17 cellular contexts compared by ENCODE assay signal in the genomic region with DNA sequence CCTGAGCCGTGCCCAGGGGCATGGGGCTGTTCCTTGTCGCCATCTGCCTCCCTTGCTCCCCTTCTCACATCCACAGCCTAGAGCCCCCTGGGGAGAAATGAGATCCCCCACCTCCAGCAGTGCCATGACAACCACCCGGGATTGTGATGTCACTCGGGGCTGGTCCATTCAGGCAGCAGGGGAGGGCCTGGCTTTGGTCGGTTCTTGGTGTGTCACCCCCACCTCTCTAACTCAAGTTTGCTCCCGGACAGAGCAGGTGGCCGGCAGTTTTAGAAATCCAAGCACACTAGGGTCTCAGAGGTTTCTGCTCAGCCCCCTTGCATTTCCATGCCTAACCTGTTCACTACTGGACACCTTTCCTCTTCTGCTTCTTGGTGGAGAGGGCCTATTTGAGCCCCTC. TPM values are rescaled to one million over a fixed set of nuclear protein-coding genes. Genes with fewer than 3 reads are reported as not detected.
DNase-seq lines count a peak whose midpoint lies in the region; ATAC-seq lines count a peak whose summit lies in the region.
"Had no signal": no experiment of that assay in that cellular context is flagged by ENCODE, and none has a peak within 500 bp of the region (broad histone marks: within the 10 kb centered on the region; RNA-seq: fewer than 3 reads in every experiment).

A gene with protein sequence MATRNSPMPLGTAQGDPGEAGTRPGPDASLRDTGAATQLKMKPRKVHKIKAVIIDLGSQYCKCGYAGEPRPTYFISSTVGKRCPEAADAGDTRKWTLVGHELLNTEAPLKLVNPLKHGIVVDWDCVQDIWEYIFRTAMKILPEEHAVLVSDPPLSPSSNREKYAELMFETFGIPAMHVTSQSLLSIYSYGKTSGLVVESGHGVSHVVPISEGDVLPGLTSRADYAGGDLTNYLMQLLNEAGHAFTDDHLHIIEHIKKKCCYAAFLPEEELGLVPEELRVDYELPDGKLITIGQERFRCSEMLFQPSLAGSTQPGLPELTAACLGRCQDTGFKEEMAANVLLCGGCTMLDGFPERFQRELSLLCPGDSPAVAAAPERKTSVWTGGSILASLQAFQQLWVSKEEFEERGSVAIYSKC (minus strand): TSS at position 99 of the 400 bp plus-strand sequence. CDS start 56 bp downstream, at position 43.

- H3K4me3 ChIP-seq in SJCRH30 (0 out of 2 replicates have a peak within 1 kb of the TSS, but pooled peaks have one; percentile 18), neuronal stem cell (ENCODE audit: low read length in 2 of 2) (no peak within 1 kb of the TSS), skeletal muscle satellite cell (ENCODE audit: low read length) (no peak within 1 kb of the TSS)
- H3K4me3 ChIP-seq: GM23338 had no signal

- H3K9me3 ChIP-seq in SJCRH30 (replicated peaks) (no peaks in the 10 kb centered on the region), neuronal stem cell (replicated peaks in 1 of 2; ENCODE audit: control insufficient read depth in 2 of 2, insufficient read depth in 1 of 2, low read depth in 1 of 2, low read length in 2 of 2) (no peaks in the 10 kb centered on the region), skeletal muscle satellite cell (replicated peaks; ENCODE audit: low read length) (no peaks in the 10 kb centered on the region)
- H3K9me3 ChIP-seq: BE2C, Caco-2 had no signal

- H3K79me1 ChIP-seq in neuronal stem cell (ENCODE audit: low read depth, low read length), result no peaks in the 10 kb centered on the region

- no peak within 1 kb of the TSS for H3K4me2 ChIP-seq in neuronal stem cell (ENCODE audit: insufficient read depth, low read length, poor library complexity, severe bottlenecking)
- peak within 1 kb of the TSS; percentile 17 for H3K4me2 ChIP-seq in skeletal muscle satellite cell (ENCODE audit: low read length)
- H3K4me2 ChIP-seq: GM23338 had no signal

- H2BK5ac ChIP-seq in neuronal stem cell (ENCODE audit: low read length), result no peak within 1 kb of the TSS

- peak within 1 kb of the TSS; percentile 23 for H2AK5ac ChIP-seq in neuronal stem cell (ENCODE audit: low read depth, low read length)

- WGBS in neuronal stem cell (ENCODE audit: extremely low coverage in 2 of 2, insufficient read length in 2 of 2, insufficient replicate concordance in 1 of 2), 2 donors, result no CpG with 5 or more reads among the region's 7 CpGs

- H2BK120ac ChIP-seq in neuronal stem cell (ENCODE audit: low read depth, low read length), result no peak within 1 kb of the TSS

- H3K4me1 ChIP-seq in SJCRH30 (no peaks in the 10 kb centered on the region), neuronal stem cell (ENCODE audit: control insufficient read depth in 2 of 2, insufficient read depth in 1 of 2, low read depth in 1 of 2, low read length in 2 of 2) (peaks cover 0 to 3% of the 10 kb centered on the region in 2 donors), skeletal muscle satellite cell (ENCODE audit: control insufficient read depth, insufficient read depth, low read length) (no peaks in the 10 kb centered on the region)
- H3K4me1 ChIP-seq: BE2C had no signal

- H3K9ac ChIP-seq in neuronal stem cell (ENCODE audit: low read depth, low read length, poor library complexity) (peak within 1 kb of the TSS; percentile 36), skeletal muscle satellite cell (ENCODE audit: low read depth, low read length) (no peak within 1 kb of the TSS)

- no peak for ATAC-seq in HG02973 (IDR thresholded peaks at IDR 0.05; ENCODE audit: unreplicated experiment)
- ATAC-seq: GM23338, HCT116, HepG2 had no signal

- H2BK15ac ChIP-seq in neuronal stem cell (ENCODE audit: low read length), result no peak within 1 kb of the TSS

- no peak within 1 kb of the TSS for H2BK12ac ChIP-seq in neuronal stem cell (ENCODE audit: low read length)

- H3K4ac ChIP-seq in neuronal stem cell (ENCODE audit: low read length), result no peak within 1 kb of the TSS

- H3K23ac ChIP-seq in neuronal stem cell (ENCODE audit: low read depth, low read length, poor library complexity), result peak within 1 kb of the TSS; percentile 17

- no peak within 1 kb of the TSS for H3K14ac ChIP-seq in neuronal stem cell (ENCODE audit: low read length)

- H3K27ac ChIP-seq in SJCRH30 (no peak within 1 kb of the TSS), neuronal stem cell (replicated peaks; ENCODE audit: low read length) (no peak within 1 kb of the TSS)

- H3K36me3 ChIP-seq in SJCRH30 (no peaks in the 10 kb centered on the region), neuronal stem cell (replicated peaks in 1 of 2; ENCODE audit: control insufficient read depth in 2 of 2, insufficient read depth in 2 of 2, low read length in 2 of 2) (no peaks in the 10 kb centered on the region), skeletal muscle satellite cell (ENCODE audit: insufficient read depth, low read length) (no peaks in the 10 kb centered on the region)
- H3K36me3 ChIP-seq: BE2C had no signal

- DNase-seq in SJCRH30, result no peak
- no peak for DNase-seq in neuronal stem cell (ENCODE audit: low spot score)
- no peak for DNase-seq in GF-D8 (lab: John Stamatoyannopoulos, UW)
- no peak for DNase-seq in cerebellar cortex (ENCODE audit: low spot score)
- DNase-seq: ACHN; BE2C; C1 segment of cervical spinal cord; Caco-2; CD4-positive, CD25-positive, alpha-beta regulatory T cell; CD8-positive, alpha-beta memory T cell; H7; HFFc6 had no signal

- peak within 1 kb of the TSS; percentile 29 for H3K18ac ChIP-seq in neuronal stem cell (ENCODE audit: low read length)

- H3K27me3 ChIP-seq in SJCRH30 (no peaks in the 10 kb centered on the region), neuronal stem cell (ENCODE audit: control insufficient read depth in 3 of 3, insufficient read depth in 3 of 3, low read depth in 1 of 3, low read length in 3 of 3) (peaks cover 0 to 6% (median 0%) of the 10 kb centered on the region in 3 experiments), skeletal muscle satellite cell (ENCODE audit: control insufficient read depth, insufficient read depth, low read length) (peaks cover 10% of the 10 kb centered on the region)
- H3K27me3 ChIP-seq: BE2C had no signal

- no peak within 1 kb of the TSS for H4K8ac ChIP-seq in neuronal stem cell (ENCODE audit: low read depth, low read length)

- peak within 1 kb of the TSS; percentile 48 for H4K91ac ChIP-seq in neuronal stem cell (ENCODE audit: low read depth, low read length, poor library complexity)

- H2AFZ ChIP-seq in neuronal stem cell (ENCODE audit: low read length), result no peak within 1 kb of the TSS
- H2AFZ ChIP-seq: GM23338 had no signal

RNA-seq across cellular contexts. Expression of the gene that starts here (rescaled TPM):
- total RNA-seq in SJCRH30 (2014; rRNA removed; shearing (Covaris generic)), result not detected in 2 replicates
- not detected for polyA plus RNA-seq in neuronal stem cell (2013, experiment 1 of 2)
- polyA plus RNA-seq in neuronal stem cell (2013, experiment 2 of 2), result not detected
- not detected in 2 replicates for total RNA-seq in skeletal muscle satellite cell (2012; rRNA removed)
- total RNA-seq: Caco-2; CD8-positive, alpha-beta memory T cell; GM23338; H7; HFFc6 had no signal
- polyA plus RNA-seq: CD4-positive, CD25-positive, alpha-beta regulatory T cell; CD8-positive, alpha-beta memory T cell; GM23338 had no signal
